Comparison of ENCODE assay signal across 1 cellular context in genomic region chr4:40182041-40182440, GRCh38.
TF ChIP-seq lines count a peak whose summit lies in the region.

No MANE protein-coding gene starts in this region.

TF ChIP-seq in H1, 55 proteins besides CTCF, POLR2A, EP300 and RAD21:
- TF ChIP-seq TAF7 (optimal IDR thresholded peaks at IDR 0.05; ENCODE audit: borderline replicate concordance, low read depth, low read length) (no peak), RNF2 (IDR thresholded peaks at IDR 0.05; ENCODE audit: borderline replicate concordance, low read depth, low read length, missing control alignments, poor library complexity, severe bottlenecking) (no peak)
